13 cellular contexts compared by ENCODE assay signal in genomic region chr6:38391206-38391908, GRCh38.
A peak's percentile ranks its signal among the peaks of the same experiment; 100 is the strongest.
DNase-seq lines count a peak whose midpoint lies in the region; ATAC-seq and TF ChIP-seq lines count a peak whose summit lies in the region.
"Had no signal": no experiment of that assay in that cellular context is flagged by ENCODE, and none has a peak within 500 bp of the region (broad histone marks: within the 10 kb centered on the region; RNA-seq: fewer than 3 reads in every experiment).

No MANE protein-coding gene starts in this region.

- DNase-seq in Daoy (ENCODE audit: low read depth) (peak; percentile 5), HT-29 (ENCODE audit: low spot score) (peak; percentile 39), amniotic epithelial cell (ENCODE audit: low read depth) (peak; percentile 20), iris pigment epithelial cell (ENCODE audit: low read depth) (peak; percentile 55), adrenal gland (no peak), DMS153 treated with DMSO at 0.1 percent for 48 hours (lab: John Stamatoyannopoulos, UW; ENCODE audit: unreplicated experiment) (no peak), T-helper 2 cell (no peak)
- DNase-seq: activated CD8-positive, alpha-beta T cell treated with anti-CD3 and anti-CD28 coated beads for 36 hours; activated gamma-delta T cell treated with Interleukin-2 at 50 U/mL for 16 hours; central memory CD4-positive, alpha-beta T cell; heart left ventricle; stimulated activated CD4-positive, alpha-beta T cell treated with anti-CD3 and anti-CD28 coated beads, Interleukin-12 subunit alpha, Interleukin-12 subunit beta, amount 100 ng/mL, for 4 hours had no signal

- no peak overlapping the region for H3K4me3 ChIP-seq in adrenal gland
- H3K4me3 ChIP-seq: heart left ventricle had no signal

- no peak overlapping the region for H3K27ac ChIP-seq in adrenal gland
- H3K27ac ChIP-seq: heart left ventricle had no signal

- TF ChIP-seq CTCF in adrenal gland (IDR thresholded peaks at IDR 0.05) = no peak

- 92 to 97% (median 95%) methylated on average over 5 of the region's 5 CpGs for WGBS in adrenal gland, 4 donors

- H3K4me1 ChIP-seq in adrenal gland (replicated peaks in 1 of 2) = peaks cover 0 to 12% of the 10 kb centered on the region in 2 donors

- no peaks in the 10 kb centered on the region for H3K27me3 ChIP-seq in adrenal gland
- H3K27me3 ChIP-seq: heart left ventricle had no signal

- ATAC-seq in HG03432 (IDR thresholded peaks at IDR 0.05; ENCODE audit: unreplicated experiment) = no peak
- ATAC-seq: activated CD8-positive, alpha-beta T cell treated with anti-CD3 and anti-CD28 coated beads for 36 hours had no signal

- TF ChIP-seq POLR2A in adrenal gland (IDR thresholded peaks at IDR 0.05) = no peak

- no peaks in the 10 kb centered on the region for H3K9me3 ChIP-seq in adrenal gland (replicated peaks in 1 of 3)
- H3K9me3 ChIP-seq: heart left ventricle had no signal

- intact Hi-C loops in adrenal gland (cut with DNase I) = no loop called here

- H3K36me3 ChIP-seq in adrenal gland (replicated peaks in 1 of 2) = no peaks in the 10 kb centered on the region
- H3K36me3 ChIP-seq: heart left ventricle had no signal

Comparison
In these comparisons a context has a peak if more than half of its experiments do, and no peak if none do; other contexts are left out.
1. DNase-seq: peak in Daoy (single experiment), HT-29 (single experiment), amniotic epithelial cell (single experiment) and iris pigment epithelial cell (single experiment); none in adrenal gland (0 of 7), DMS153 treated with DMSO at 0.1 percent for 48 hours (single experiment) and T-helper 2 cell (0 of 5).